ENCODE assay signal across 8 cellular contexts in genomic region chr1:44594871-44595735, GRCh38.
DNase-seq lines count a peak whose midpoint lies in the region; ATAC-seq and TF ChIP-seq lines count a peak whose summit lies in the region.

No MANE protein-coding gene starts in this region.

- DNase-seq in NCI-H446 (lab: John Stamatoyannopoulos, UW) (peak; percentile 38 to 73), NCI-H446 treated with DMSO at 0.1 percent for 48 hours (lab: John Stamatoyannopoulos, UW) (no peak), SK-MEL-5 (ENCODE audit: low read depth, low spot score) (peak; percentile 67), head of caudate nucleus (peak; percentile 68 to 97 (median 88)), posterior cingulate gyrus (peak; percentile 63 to 97 (median 89)), upper lobe of left lung (peak; percentile 83 to 89)
- peak; percentile 10 for DNase-seq in Jurkat, Clone E6-1 (ENCODE audit: low read depth, low spot score)
- peak; percentile 65 for DNase-seq in activated gamma-delta T cell treated with anti-CD3 and anti-CD28 coated beads, Interleukin-2, amount 50 U/mL, for 16 hours (ENCODE audit: low read depth)

- no peaks in the 10 kb centered on the region for H3K9me3 ChIP-seq in upper lobe of left lung

- no peak for TF ChIP-seq EP300 in upper lobe of left lung (IDR thresholded peaks at IDR 0.05)

- H3K27ac ChIP-seq in upper lobe of left lung, result no peak overlapping the region

- peak; percentile 91 to 98 (median 94) for TF ChIP-seq CTCF in upper lobe of left lung (IDR thresholded peaks at IDR 0.05)

- no peak for TF ChIP-seq POLR2A in upper lobe of left lung (IDR thresholded peaks at IDR 0.05)

- H3K4me1 ChIP-seq in upper lobe of left lung, result peaks cover 0 to 2% (median 0%) of the 10 kb centered on the region in 4 donors

- H3K36me3 ChIP-seq in upper lobe of left lung, result no peaks in the 10 kb centered on the region

- 21 to 22% methylated on average over 9 to 14 of the region's 14 CpGs for WGBS in upper lobe of left lung, 2 donors

- intact Hi-C loops in head of caudate nucleus (cut with DNase I), result loop anchor here (5.0 to 10.0 kb wide), 3 partner anchors 37 to 220 kb away; partner anchors contain the start of gene RNF220
- intact Hi-C loops in posterior cingulate gyrus (cut with DNase I), result loop anchor here (2.0 to 10.0 kb wide), 3 partner anchors 188 to 380 kb away; partner anchors contain the start of genes DMAP1 and RNF220

- no peak overlapping the region for H3K4me3 ChIP-seq in Jurkat, Clone E6-1 (ENCODE audit: low read length)
- H3K4me3 ChIP-seq in upper lobe of left lung, result no peak overlapping the region

- in situ Hi-C loops in SK-MEL-5 (cut with HindIII; ENCODE audit: low pct_unique_long_range_greater_than_20kb, low sequenced_read_pairs), result no loop called here

- peak; percentile 88 to 94 for ATAC-seq in upper lobe of left lung (ENCODE audit: low FRiP score in 2 of 2)

- no peaks in the 10 kb centered on the region for H3K27me3 ChIP-seq in upper lobe of left lung
